In the genomic region with DNA sequence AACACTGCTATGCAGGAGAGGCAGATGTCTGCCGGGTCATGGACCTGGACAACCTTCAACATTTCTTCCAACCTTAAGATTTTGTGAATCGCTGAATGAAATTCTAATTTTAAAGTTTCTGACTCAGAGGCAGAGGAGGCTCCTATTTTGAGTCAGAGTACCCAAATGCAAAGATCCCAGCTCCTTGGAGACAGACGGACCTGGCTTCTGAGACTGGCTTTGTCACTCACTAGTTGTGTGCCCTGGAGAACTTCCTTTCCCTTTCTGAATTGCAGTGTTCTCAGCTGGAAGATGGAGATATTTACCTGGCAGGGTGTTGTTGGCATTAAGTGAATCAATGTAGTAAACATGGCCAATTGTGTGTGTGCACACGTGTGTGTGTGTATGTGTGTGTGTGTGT, we compare ENCODE assay signal across 12 cellular contexts. TPM values are rescaled to one million over a fixed set of nuclear protein-coding genes. Genes with fewer than 3 reads are reported as not detected.
A peak's percentile ranks its signal among the peaks of the same experiment; 100 is the strongest.
DNase-seq lines count a peak whose midpoint lies in the region; ATAC-seq and TF ChIP-seq lines count a peak whose summit lies in the region.
"Had no signal": no experiment of that assay in that cellular context is flagged by ENCODE, and none has a peak within 500 bp of the region (broad histone marks: within the 10 kb centered on the region; RNA-seq: fewer than 3 reads in every experiment).

No MANE protein-coding gene starts in this region.

- H3K4me1 Mint-ChIP-seq in activated T-cell treated with anti-CD3 and anti-CD28 coated beads, Interleukin-2, amount 50 U/mL, for 4 hours (ENCODE audit: low read depth) = peaks cover 55% of the 10 kb centered on the region
- peaks cover 27 to 37% (median 28%) of the 10 kb centered on the region in 3 donors for H3K4me1 Mint-ChIP-seq in CD8-positive, alpha-beta memory T cell

- POLR2A ChIA-PET in CD8-positive, alpha-beta memory T cell (lab: Charles Lee) = interaction anchor here (1.6 kb wide), 1 partner anchor 57 kb away, joined by 5 read pairs; no protein-coding TSS in a partner anchor

- peak overlapping the region; percentile 34 for H3K4me3 Mint-ChIP-seq in activated T-cell treated with anti-CD3 and anti-CD28 coated beads, Interleukin-2, amount 50 U/mL, for 4 hours
- no peak overlapping the region for H3K4me3 Mint-ChIP-seq in CD8-positive, alpha-beta memory T cell

- no peaks in the 10 kb centered on the region for H3K9me3 Mint-ChIP-seq in activated T-cell treated with anti-CD3 and anti-CD28 coated beads, Interleukin-2, amount 50 U/mL, for 4 hours
- no peaks in the 10 kb centered on the region for H3K9me3 Mint-ChIP-seq in CD8-positive, alpha-beta memory T cell

- no peaks in the 10 kb centered on the region for H3K36me3 Mint-ChIP-seq in activated T-cell treated with anti-CD3 and anti-CD28 coated beads, Interleukin-2, amount 50 U/mL, for 4 hours (ENCODE audit: insufficient read depth)
- H3K36me3 Mint-ChIP-seq in CD8-positive, alpha-beta memory T cell = no peaks in the 10 kb centered on the region

- ATAC-seq in activated T-cell treated with anti-CD3 and anti-CD28 coated beads, Interleukin-2, amount 50 U/mL, for 4 hours = peak; percentile 62 to 64
- ATAC-seq in GM18517 (IDR thresholded peaks at IDR 0.05; ENCODE audit: unreplicated experiment) = no peak
- no peak for ATAC-seq in HG03135 (IDR thresholded peaks at IDR 0.05; ENCODE audit: unreplicated experiment)

- H2AFZ ChIP-seq in ACC112 (ENCODE audit: low read length, unreplicated experiment) = no peak overlapping the region

- 0 out of 2 replicates have a peak overlapping the region, but pooled peaks have one; percentile 32 for H3K4me3 ChIP-seq in ACC112 (ENCODE audit: low read depth, low read length)
- no peak overlapping the region for H3K4me3 ChIP-seq in GM12865 (ENCODE audit: low read depth, low read length)
- no peak overlapping the region for H3K4me3 ChIP-seq in fibroblast of mammary gland (ENCODE audit: control insufficient read depth, low read depth, low read length)
- H3K4me3 ChIP-seq in CD8-positive, alpha-beta memory T cell (ENCODE audit: low read length) = no peak overlapping the region
- H3K4me3 ChIP-seq: skin epidermis had no signal

- H3K4me1 ChIP-seq in ACC112 (ENCODE audit: control insufficient read depth, insufficient read depth, low read length, unreplicated experiment) = peaks cover 48% of the 10 kb centered on the region
- peaks cover 16% of the 10 kb centered on the region for H3K4me1 ChIP-seq in CD8-positive, alpha-beta memory T cell (ENCODE audit: insufficient read depth, low read length)

- H3K27me3 Mint-ChIP-seq in activated T-cell treated with anti-CD3 and anti-CD28 coated beads, Interleukin-2, amount 50 U/mL, for 4 hours (ENCODE audit: low read depth) = no peaks in the 10 kb centered on the region
- H3K27me3 Mint-ChIP-seq in CD8-positive, alpha-beta memory T cell = peaks cover 0 to 3% of the 10 kb centered on the region in 2 donors

- DNase-seq in GM12865 (ENCODE audit: low read depth) (peak; percentile 49), fibroblast of mammary gland (ENCODE audit: low read depth) (peak; percentile 50), HT-29 (ENCODE audit: low spot score) (no peak)
- no peak for DNase-seq in activated T-cell treated with anti-CD3 and anti-CD28 coated beads, Interleukin-2, amount 50 U/mL, for 4 hours
- no peak for DNase-seq in CD8-positive, alpha-beta memory T cell
- DNase-seq: NCI-H146; NK-92 treated with Interleukin-12 subunit alpha and Interleukin-12 subunit beta, amount 100 ng/mL, for 24 hours; stimulated activated CD8-positive, alpha-beta memory T cell treated with anti-CD3 and anti-CD28 coated beads, Interleukin-4, amount 100 ng/mL, for 48 hours had no signal

- TF ChIP-seq CTCF in GM12865 (IDR thresholded peaks at IDR 0.05; ENCODE audit: insufficient read depth, low read depth, low read length, missing control alignments) (no peak), fibroblast of mammary gland (conservative IDR thresholded peaks at IDR 0.05; ENCODE audit: control insufficient read depth, insufficient read depth, low read depth, low read length) (no peak)

- no peaks in the 10 kb centered on the region for H3K79me2 ChIP-seq in ACC112 (ENCODE audit: control insufficient read depth, insufficient read depth, low read length, unreplicated experiment)

- CTCF ChIA-PET in CD8-positive, alpha-beta memory T cell (lab: Charles Lee) = interaction anchor here (1.0 to 6.2 kb wide), 10 partner anchors 9 to 625 kb away, joined by 3 to 98 read pairs (median 21); partner anchors contain the start of gene IER5

- no peaks in the 10 kb centered on the region for H3K9me3 ChIP-seq in CD8-positive, alpha-beta memory T cell (ENCODE audit: low read length)

- H3K27ac ChIP-seq in ACC112 (ENCODE audit: low read depth, low read length) = peak overlapping the region; percentile 76
- H3K27ac ChIP-seq in CD8-positive, alpha-beta memory T cell (ENCODE audit: low read depth, low read length) = no peak overlapping the region

- no peaks in the 10 kb centered on the region for H3K27me3 ChIP-seq in ACC112 (ENCODE audit: insufficient read depth, low read length)
- H3K27me3 ChIP-seq in CD8-positive, alpha-beta memory T cell (ENCODE audit: insufficient read depth, low read length, poor library complexity, severe bottlenecking) = no peaks in the 10 kb centered on the region

- peak overlapping the region in 2 of 8 donors; percentile 5 to 67 for H3K27ac Mint-ChIP-seq in CD8-positive, alpha-beta memory T cell

- H3K36me3 ChIP-seq in ACC112 (ENCODE audit: insufficient read depth, low read length) = no peaks in the 10 kb centered on the region
- H3K36me3 ChIP-seq in CD8-positive, alpha-beta memory T cell (ENCODE audit: insufficient read depth, low read length) = no peaks in the 10 kb centered on the region

RNA-seq across cellular contexts. Expression of gene IER5, which starts 51.9 kb away (rescaled TPM):
- total RNA-seq in activated T-cell treated with anti-CD3 and anti-CD28 coated beads, Interleukin-2, amount 50 U/mL, for 4 hours = 10 to 100 TPM; 43.6 to 58.9 (median 54.9) TPM
- total RNA-seq in HT-29 (2014; rRNA removed; shearing (Covaris generic)) = 53.3 and 53.7 TPM in 2 replicates
- 10 to 100 TPM; 52.3 to 57.2 TPM for total RNA-seq in CD8-positive, alpha-beta memory T cell
- polyA plus RNA-seq in CD8-positive, alpha-beta memory T cell = 29.0 TPM

Comparison
In these comparisons a context has a peak if more than half of its experiments do, and no peak if none do; other contexts are left out.
1. DNase-seq: peak in GM12865 (single experiment) and fibroblast of mammary gland (single experiment); none in activated T-cell treated with anti-CD3 and anti-CD28 coated beads, Interleukin-2, amount 50 U/mL, for 4 hours (single experiment), HT-29 (single experiment) and CD8-positive, alpha-beta memory T cell (0 of 5).
2. ATAC-seq: peak in activated T-cell treated with anti-CD3 and anti-CD28 coated beads, Interleukin-2, amount 50 U/mL, for 4 hours (2 of 2); none in GM18517 (single experiment) and HG03135 (single experiment).